36 cellular contexts compared by ENCODE assay signal in the genomic region with DNA sequence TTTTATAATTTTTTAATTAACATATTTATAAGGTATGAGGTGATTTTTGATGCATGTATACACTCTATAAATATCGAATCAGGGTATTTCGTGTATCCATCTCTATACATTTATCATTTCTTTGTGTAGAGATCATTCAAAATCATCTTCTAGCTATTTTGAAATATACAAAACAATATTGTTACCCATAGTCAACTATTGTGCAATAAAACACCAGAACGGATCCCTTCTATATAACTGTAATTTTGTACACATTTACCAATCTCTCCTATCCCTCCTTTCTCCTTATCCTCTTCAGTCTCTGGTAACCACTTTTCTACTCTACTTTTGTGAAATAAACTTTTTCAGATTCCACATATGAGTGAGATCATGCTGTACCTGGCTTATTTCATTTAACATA.
DNase-seq lines count a peak whose midpoint lies in the region; ATAC-seq, FAIRE-seq and TF ChIP-seq lines count a peak whose summit lies in the region.
"Had no signal": no experiment of that assay in that cellular context is flagged by ENCODE, and none has a peak within 500 bp of the region (broad histone marks: within the 10 kb centered on the region; RNA-seq: fewer than 3 reads in every experiment).

No MANE protein-coding gene starts in this region.

- no peaks in the 10 kb centered on the region for H3K23me2 ChIP-seq in H1 (ENCODE audit: low read depth, low read length)

- in situ Hi-C loops in HepG2 (cut with HindIII; ENCODE audit: extremely low pct_ligation_motif_present, low pct_unique_long_range_greater_than_20kb): no loop called here
- in situ Hi-C loops in IMR-90 (cut with MboI; ENCODE audit: low sequenced_read_pairs): no loop called here
- in situ Hi-C loops in K562 (cut with MboI): loop anchor here (25.0 kb wide), 1 partner anchor 1585 kb away; no protein-coding TSS in a partner anchor

- H3K23ac ChIP-seq in IMR-90 (ENCODE audit: low read depth, low read length): no peak overlapping the region
- no peak overlapping the region for H3K23ac ChIP-seq in H1 (ENCODE audit: insufficient read length)

- H2BK15ac ChIP-seq in IMR-90 (ENCODE audit: low read depth, low read length): no peak overlapping the region
- no peak overlapping the region for H2BK15ac ChIP-seq in H1 (ENCODE audit: low read length)

- H2AK5ac ChIP-seq in IMR-90 (ENCODE audit: low read depth, low read length) (no peak overlapping the region), H1 (ENCODE audit: low read depth, low read length) (no peak overlapping the region)

- H3K27me3 ChIP-seq in HepG2 (ENCODE audit: control insufficient read depth in 1 of 2, insufficient read depth in 2 of 2, low read length in 2 of 2): no peaks in the 10 kb centered on the region
- H3K27me3 ChIP-seq in right lobe of liver: no peaks in the 10 kb centered on the region
- no peaks in the 10 kb centered on the region for H3K27me3 ChIP-seq in IMR-90 (ENCODE audit: control insufficient read depth, insufficient read depth, low read length)
- no peaks in the 10 kb centered on the region for H3K27me3 ChIP-seq in K562 (ENCODE audit: control insufficient read depth in 2 of 2, insufficient read depth in 2 of 2, low read length in 2 of 2)
- no peaks in the 10 kb centered on the region for H3K27me3 ChIP-seq in H1 (replicated peaks in 1 of 4; ENCODE audit: control insufficient read depth in 3 of 4, extremely low read depth in 1 of 4, insufficient read depth in 3 of 4, low read length in 3 of 4)
- H3K27me3 ChIP-seq: BE2C; BLaER1; BLaER1 treated with 17β-estradiol and CSF1 and Interleukin-3, amounts not matched to agents 10 nM and 100 nM had no signal

- H3K4me2 ChIP-seq in HepG2 (ENCODE audit: low read depth, low read length) (no peak overlapping the region), IMR-90 (ENCODE audit: low read depth, low read length) (no peak overlapping the region), K562 (ENCODE audit: insufficient read depth, low read length) (no peak overlapping the region), H1 (ENCODE audit: insufficient read depth in 1 of 2, low read depth in 2 of 2, low read length in 2 of 2) (no peak overlapping the region)
- H3K4me2 ChIP-seq: A549; BLaER1; BLaER1 treated with 17β-estradiol and CSF1 and Interleukin-3, amounts not matched to agents 10 nM and 100 nM had no signal

- H3K27ac Mint-ChIP-seq in activated CD8-positive, alpha-beta T cell treated with anti-CD3 and anti-CD28 coated beads, Interleukin-2, amount 10 ng/mL, durations not matched to agents 7 days and 5 days: no peak overlapping the region
- H3K27ac Mint-ChIP-seq: B cell; CD14-positive monocyte; CD4-positive, alpha-beta memory T cell; CD4-positive, alpha-beta T cell; CD4-positive, CD25-positive, alpha-beta regulatory T cell; CD8-positive, alpha-beta memory T cell; CD8-positive, alpha-beta T cell had no signal

- TF ChIP-seq CTCF in HepG2 (CRISPR knock-in tag; IDR thresholded peaks at IDR 0.05) (no peak), right lobe of liver (IDR thresholded peaks at IDR 0.05) (no peak), IMR-90 (conservative IDR thresholded peaks at IDR 0.05; ENCODE audit: low read depth, low read length) (no peak), K562 (IDR thresholded peaks at IDR 0.05 in 2 of 3, conservative IDR thresholded peaks at IDR 0.05 in 1 of 3; ENCODE audit: insufficient read depth in 2 of 3, low read depth in 1 of 3, low read length in 3 of 3) (no peak), H1 (IDR thresholded peaks at IDR 0.05; ENCODE audit: control extremely low read depth in 1 of 3, insufficient read depth in 1 of 3, low read depth in 1 of 3, low read length in 3 of 3) (no peak)

- DNase-seq in HepG2 (ENCODE audit: low spot score) (no peak), right lobe of liver (no peak), IMR-90 (no peak), K562 (ENCODE audit: extremely low read depth in 1 of 4, low spot score in 3 of 4) (no peak), H1 (ENCODE audit: low read depth in 1 of 2, low spot score in 2 of 2) (no peak), HuH-7.5 (ENCODE audit: low spot score) (no peak)
- no peak for DNase-seq in activated CD8-positive, alpha-beta T cell treated with anti-CD3 and anti-CD28 coated beads, Interleukin-2, amount 10 ng/mL, durations not matched to agents 7 days and 5 days
- DNase-seq: 8988T; ACHN; AML-193; BE2C; C1 segment of cervical spinal cord; Caco-2; Calu3; CD4-positive, alpha-beta memory T cell; CD4-positive, alpha-beta T cell; CD4-positive, CD25-positive, alpha-beta regulatory T cell; CD8-positive, alpha-beta memory T cell; CD8-positive, alpha-beta T cell; COR-L47; DMS 273 treated with DMSO at 0.1 percent for 48 hours; DMS153; DMS53; DMS79; DMS79 treated with DMSO at 0.1 percent for 48 hours; DND-41; EL had no signal

- TF ChIP-seq RAD21 in HepG2 (CRISPR knock-in tag; IDR thresholded peaks at IDR 0.05): no peak
- TF ChIP-seq RAD21 in IMR-90 (IDR thresholded peaks at IDR 0.05; ENCODE audit: low read length): no peak
- no peak for TF ChIP-seq RAD21 in K562 (CRISPR knock-in tag; conservative IDR thresholded peaks at IDR 0.05 in 1 of 2, IDR thresholded peaks at IDR 0.05 in 1 of 2)
- TF ChIP-seq RAD21 in H1 (IDR thresholded peaks at IDR 0.05 in 1 of 2, conservative IDR thresholded peaks at IDR 0.05 in 1 of 2; ENCODE audit: low read depth in 2 of 2, low read length in 2 of 2): no peak

- H3K56ac ChIP-seq in IMR-90 (ENCODE audit: extremely low read depth, insufficient read depth, low read length) (no peak overlapping the region), H1 (replicated peaks; ENCODE audit: insufficient read length, low read depth, low read length) (no peak overlapping the region)

- no peaks in the 10 kb centered on the region for H3K36me3 Mint-ChIP-seq in activated CD8-positive, alpha-beta T cell treated with anti-CD3 and anti-CD28 coated beads, Interleukin-2, amount 10 ng/mL, durations not matched to agents 7 days and 5 days (ENCODE audit: low read depth)
- H3K36me3 Mint-ChIP-seq: CD14-positive monocyte; CD4-positive, alpha-beta memory T cell; CD4-positive, CD25-positive, alpha-beta regulatory T cell; CD8-positive, alpha-beta memory T cell; CD8-positive, alpha-beta T cell had no signal

- H3K9me1 ChIP-seq in IMR-90 (ENCODE audit: insufficient read depth, low read length) (no peaks in the 10 kb centered on the region), K562 (ENCODE audit: control insufficient read depth, insufficient read depth, low read length) (no peaks in the 10 kb centered on the region)

- intact Hi-C loops in HepG2 (cut with micrococcal nuclease; ENCODE audit: unreplicated experiment): no loop called here
- intact Hi-C loops in right lobe of liver (cut with DNase I): no loop called here
- intact Hi-C loops in IMR-90 (cut with micrococcal nuclease): no loop called here
- intact Hi-C loops in K562 (cut with micrococcal nuclease): no loop called here

- no peak for FAIRE-seq in HepG2 (lab: Jason Lieb, UNC)
- no peak for FAIRE-seq in K562 (lab: Jason Lieb, UNC)
- no peak for FAIRE-seq in H1 (lab: Jason Lieb, UNC)
- FAIRE-seq: A204.1, A549 had no signal

- no peak overlapping the region for H3K18ac ChIP-seq in IMR-90 (ENCODE audit: low read depth, low read length)
- H3K18ac ChIP-seq in H1 (ENCODE audit: extremely low read depth, low read length): no peak overlapping the region

- H3K4me3 ChIP-seq in HepG2 (replicated peaks in 1 of 3; ENCODE audit: insufficient read depth in 1 of 3, low read depth in 2 of 3, low read length in 3 of 3) (no peak overlapping the region), right lobe of liver (no peak overlapping the region), IMR-90 (ENCODE audit: insufficient read depth, low read depth, low read length) (no peak overlapping the region), K562 (no peak overlapping the region), H1 (ENCODE audit: extremely low read depth in 1 of 4, insufficient read depth in 2 of 4, low read depth in 3 of 4, low read length in 4 of 4) (no peak overlapping the region)
- H3K4me3 ChIP-seq: A549; BLaER1; BLaER1 treated with 17β-estradiol and CSF1 and Interleukin-3, amounts not matched to agents 10 nM and 100 nM had no signal

- H2BK20ac ChIP-seq in IMR-90 (ENCODE audit: low read depth, low read length) (no peak overlapping the region), H1 (ENCODE audit: low read length) (no peak overlapping the region)

- H4K20me1 ChIP-seq in HepG2 (ENCODE audit: insufficient read depth, low read length) (no peaks in the 10 kb centered on the region), IMR-90 (ENCODE audit: insufficient read depth, low read length) (no peaks in the 10 kb centered on the region), K562 (replicated peaks; ENCODE audit: control insufficient read depth, insufficient read depth, low read length) (no peaks in the 10 kb centered on the region), H1 (replicated peaks in 1 of 2; ENCODE audit: control insufficient read depth in 1 of 2, insufficient read depth in 2 of 2, low read length in 2 of 2) (no peaks in the 10 kb centered on the region)
- H4K20me1 ChIP-seq: BLaER1; BLaER1 treated with 17β-estradiol and CSF1 and Interleukin-3, amounts not matched to agents 10 nM and 100 nM had no signal

- WGBS in HepG2 (ENCODE audit: low lambda C conversion rate): 2% methylated on average over 3 of the region's 3 CpGs
- WGBS in right lobe of liver (ENCODE audit: insufficient coverage, low coverage, low lambda C conversion rate, missing lambda C conversion rate): 49% methylated on average over 3 of the region's 3 CpGs
- WGBS in IMR-90 (ENCODE audit: extremely low coverage in 2 of 2, insufficient read length in 1 of 2), 2 experiments: no CpG with 5 or more reads among the region's 3 CpGs
- 4% methylated on average over 3 of the region's 3 CpGs for whole genome bisulfite sequencing in K562 (ENCODE audit: insufficient coverage, low coverage, missing lambda C conversion rate)
- 86% methylated on average over 3 of the region's 3 CpGs; no CpG with 5 or more reads in 1 of the 2 experiments for WGBS in H1 (ENCODE audit: extremely low coverage in 1 of 2, insufficient coverage in 1 of 2, insufficient read length in 1 of 2, insufficient replicate concordance in 2 of 2, low coverage in 1 of 2, low lambda C conversion rate in 2 of 2, missing lambda C conversion rate in 1 of 2), 2 experiments

- H2AFZ ChIP-seq in HepG2 (ENCODE audit: low read length): no peak overlapping the region
- H2AFZ ChIP-seq in IMR-90 (replicated peaks; ENCODE audit: low read length, poor library complexity): no peak overlapping the region
- no peak overlapping the region for H2AFZ ChIP-seq in K562 (ENCODE audit: low read depth, low read length)
- no peak overlapping the region for H2AFZ ChIP-seq in H1 (ENCODE audit: low read length)

- no peaks in the 10 kb centered on the region for H3K9me3 Mint-ChIP-seq in activated CD8-positive, alpha-beta T cell treated with anti-CD3 and anti-CD28 coated beads, Interleukin-2, amount 10 ng/mL, durations not matched to agents 7 days and 5 days (ENCODE audit: insufficient read depth)
- H3K9me3 Mint-ChIP-seq: CD14-positive monocyte; CD8-positive, alpha-beta T cell had no signal

- H3K4ac ChIP-seq in IMR-90 (ENCODE audit: low read depth, low read length): no peak overlapping the region
- no peak overlapping the region for H3K4ac ChIP-seq in H1 (replicated peaks; ENCODE audit: insufficient read length, low read depth, low read length)

- H3K4me1 Mint-ChIP-seq in activated CD8-positive, alpha-beta T cell treated with anti-CD3 and anti-CD28 coated beads, Interleukin-2, amount 10 ng/mL, durations not matched to agents 7 days and 5 days (ENCODE audit: low read depth): no peaks in the 10 kb centered on the region
- H3K4me1 Mint-ChIP-seq: B cell; CD14-positive monocyte; CD4-positive, alpha-beta memory T cell; CD4-positive, CD25-positive, alpha-beta regulatory T cell; CD8-positive, alpha-beta memory T cell had no signal

- H3K14ac ChIP-seq in IMR-90 (replicated peaks; ENCODE audit: low read depth, low read length) (no peak overlapping the region), H1 (ENCODE audit: insufficient read length) (no peak overlapping the region)

- no peak overlapping the region for H3K27ac ChIP-seq in HepG2 (ENCODE audit: extremely low read length, insufficient read depth, low read length)
- no peak overlapping the region for H3K27ac ChIP-seq in right lobe of liver
- no peak overlapping the region for H3K27ac ChIP-seq in IMR-90 (ENCODE audit: insufficient read depth, low read length)
- no peak overlapping the region for H3K27ac ChIP-seq in K562 (ENCODE audit: extremely low read depth, low read depth, low read length)
- H3K27ac ChIP-seq in H1 (ENCODE audit: low read depth, low read length): no peak overlapping the region
- H3K27ac ChIP-seq: 22Rv1; A549; BLaER1; BLaER1 treated with 17β-estradiol and CSF1 and Interleukin-3, amounts not matched to agents 10 nM and 100 nM; C4-2B had no signal

- H3K79me1 ChIP-seq in IMR-90 (ENCODE audit: low read depth in 1 of 2, low read length in 2 of 2) (no peaks in the 10 kb centered on the region), H1 (ENCODE audit: low read depth, low read length) (no peaks in the 10 kb centered on the region)

- dilution Hi-C loops in IMR-90 (cut with HindIII; ENCODE audit: low sequenced_read_pairs, unreplicated experiment): no loop called here

- H3K4me3 Mint-ChIP-seq in activated CD8-positive, alpha-beta T cell treated with anti-CD3 and anti-CD28 coated beads, Interleukin-2, amount 10 ng/mL, durations not matched to agents 7 days and 5 days: no peak overlapping the region
- H3K4me3 Mint-ChIP-seq: B cell; CD14-positive monocyte; CD4-positive, alpha-beta memory T cell; CD4-positive, alpha-beta T cell; CD4-positive, CD25-positive, alpha-beta regulatory T cell; CD8-positive, alpha-beta memory T cell; CD8-positive, alpha-beta T cell had no signal

- no peaks in the 10 kb centered on the region for H3K79me2 ChIP-seq in HepG2 (ENCODE audit: insufficient read depth, low read length)
- no peaks in the 10 kb centered on the region for H3K79me2 ChIP-seq in K562 (ENCODE audit: control insufficient read depth, insufficient read depth, low read length)
- no peaks in the 10 kb centered on the region for H3K79me2 ChIP-seq in H1 (ENCODE audit: control insufficient read depth in 1 of 2, insufficient read depth in 2 of 2, low read length in 2 of 2)

- H4K5ac ChIP-seq in IMR-90 (ENCODE audit: low read depth, low read length): no peak overlapping the region
- H4K5ac ChIP-seq in H1 (ENCODE audit: insufficient read length, low read depth, low read length): no peak overlapping the region

- H2BK120ac ChIP-seq in IMR-90 (ENCODE audit: low read depth, low read length) (no peak overlapping the region), H1 (replicated peaks; ENCODE audit: low read depth, low read length) (no peak overlapping the region)

- POLR2A ChIA-PET in HepG2 (lab: Yijun Ruan, JAX): no interaction called here
- POLR2A ChIA-PET in IMR-90 (lab: Charles Lee; ENCODE audit: unreplicated experiment): no interaction called here
- POLR2A ChIA-PET in K562 (lab: Yijun Ruan, JAX): interaction anchor here (0.7 kb wide), 1 partner anchor 385 kb away, joined by 4 read pairs; no protein-coding TSS in a partner anchor
- POLR2A ChIA-PET in H1 (lab: Charles Lee; ENCODE audit: partially characterized antibody): no interaction called here
- POLR2A ChIA-PET in activated CD8-positive, alpha-beta T cell treated with anti-CD3 and anti-CD28 coated beads, Interleukin-2, amount 10 ng/mL, durations not matched to agents 7 days and 5 days (lab: Charles Lee): no interaction called here

- no peak for ATAC-seq in HepG2
- ATAC-seq in right lobe of liver: no peak
- ATAC-seq in IMR-90 (ENCODE audit: low read depth): no peak
- no peak for ATAC-seq in K562
- no peak for ATAC-seq in activated CD8-positive, alpha-beta T cell treated with anti-CD3 and anti-CD28 coated beads, Interleukin-2, amount 10 ng/mL, durations not matched to agents 7 days and 5 days
- ATAC-seq in GM19328 (IDR thresholded peaks at IDR 0.05; ENCODE audit: unreplicated experiment): no peak
- ATAC-seq: A549; CD8-positive, alpha-beta T cell had no signal

- H4K8ac ChIP-seq in IMR-90 (ENCODE audit: low read depth in 2 of 2, low read length in 2 of 2): no peak overlapping the region
- no peak overlapping the region for H4K8ac ChIP-seq in H1 (ENCODE audit: extremely low read depth, insufficient read depth, low read length)

- H3K36me3 ChIP-seq in HepG2 (replicated peaks in 1 of 2; ENCODE audit: control insufficient read depth in 1 of 2, insufficient read depth in 2 of 2, low read length in 2 of 2) (no peaks in the 10 kb centered on the region), right lobe of liver (no peaks in the 10 kb centered on the region), IMR-90 (ENCODE audit: control insufficient read depth, insufficient read depth, low read length) (no peaks in the 10 kb centered on the region), K562 (ENCODE audit: control insufficient read depth, insufficient read depth, low read length) (no peaks in the 10 kb centered on the region), H1 (ENCODE audit: control insufficient read depth in 2 of 4, insufficient read depth in 4 of 4, low read length in 3 of 4) (no peaks in the 10 kb centered on the region)
- H3K36me3 ChIP-seq: BE2C; BLaER1; BLaER1 treated with 17β-estradiol and CSF1 and Interleukin-3, amounts not matched to agents 10 nM and 100 nM had no signal

- no peaks in the 10 kb centered on the region for H3K27me3 Mint-ChIP-seq in activated CD8-positive, alpha-beta T cell treated with anti-CD3 and anti-CD28 coated beads, Interleukin-2, amount 10 ng/mL, durations not matched to agents 7 days and 5 days (ENCODE audit: low read depth)
- H3K27me3 Mint-ChIP-seq: B cell; CD4-positive, alpha-beta memory T cell; CD4-positive, alpha-beta T cell; CD4-positive, CD25-positive, alpha-beta regulatory T cell; CD8-positive, alpha-beta memory T cell had no signal

- TF ChIP-seq EP300 in HepG2 (IDR thresholded peaks at IDR 0.05; ENCODE audit: low read depth in 2 of 2, low read length in 2 of 2): no peak
- TF ChIP-seq EP300 in HepG2 (CRISPR knock-in tag; IDR thresholded peaks at IDR 0.05; ENCODE audit: borderline replicate concordance): no peak
- no peak for TF ChIP-seq EP300 in K562 (IDR thresholded peaks at IDR 0.05; ENCODE audit: low read length)
- no peak for TF ChIP-seq EP300 in H1 (IDR thresholded peaks at IDR 0.05; ENCODE audit: borderline replicate concordance in 1 of 2, low read depth in 2 of 2, low read length in 2 of 2)

- BruUV-seq in HepG2 (replicated peaks; lab: Mats Ljungman, UMichigan) (no TSS peak), IMR-90 (replicated peaks; lab: Mats Ljungman, UMichigan) (no TSS peak), K562 (replicated peaks; lab: Mats Ljungman, UMichigan) (no TSS peak)

- no peak overlapping the region for H2BK5ac ChIP-seq in IMR-90 (ENCODE audit: low read depth, low read length, poor library complexity, severe bottlenecking)
- H2BK5ac ChIP-seq in H1 (ENCODE audit: low read depth, low read length): no peak overlapping the region

- TF ChIP-seq POLR2A in HepG2 (IDR thresholded peaks at IDR 0.05; ENCODE audit: insufficient read depth in 1 of 2, low read depth in 2 of 2, low read length in 2 of 2) (no peak), right lobe of liver (IDR thresholded peaks at IDR 0.05) (no peak), IMR-90 (IDR thresholded peaks at IDR 0.05; ENCODE audit: low read depth, low read length) (no peak), K562 (conservative IDR thresholded peaks at IDR 0.05) (no peak), H1 (IDR thresholded peaks at IDR 0.05; ENCODE audit: control extremely low read depth in 1 of 2, low read depth in 2 of 2, low read length in 2 of 2) (no peak)

- H4K91ac ChIP-seq in IMR-90 (ENCODE audit: insufficient read depth, low read depth, low read length): no peak overlapping the region
- no peak overlapping the region for H4K91ac ChIP-seq in H1 (replicated peaks; ENCODE audit: insufficient read length, low read length)

- H3K9me3 ChIP-seq in HepG2 (ENCODE audit: low read length) (peaks cover 83% of the 10 kb centered on the region), right lobe of liver (no peaks in the 10 kb centered on the region), IMR-90 (ENCODE audit: control insufficient read depth, insufficient read depth, low read length) (no peaks in the 10 kb centered on the region), K562 (replicated peaks; ENCODE audit: control insufficient read depth, insufficient read depth, low read depth, low read length) (no peaks in the 10 kb centered on the region), H1 (ENCODE audit: insufficient read depth in 2 of 2, low read depth in 1 of 2, low read length in 1 of 2) (peaks cover 0 to 7% of the 10 kb centered on the region in 2 experiments; a peak in 1 of 4 replicates)
- H3K9me3 ChIP-seq: A549; BE2C; BLaER1; BLaER1 treated with 17β-estradiol and CSF1 and Interleukin-3, amounts not matched to agents 10 nM and 100 nM; Caco-2 had no signal

- H2AK9ac ChIP-seq in IMR-90 (replicated peaks; ENCODE audit: low read depth, low read length, poor library complexity): no peak overlapping the region

- H2BK12ac ChIP-seq in H1 (ENCODE audit: low read depth, low read length): no peak overlapping the region

- CTCF ChIA-PET in HepG2 (lab: Yijun Ruan, JAX; ENCODE audit: low intra/inter-chr PET ratio, low total read pairs) (no interaction called here), IMR-90 (lab: Yijun Ruan, JAX) (interaction anchor here (0.6 kb wide), 1 partner anchor 104 kb away, joined by 3 read pairs; no protein-coding TSS in a partner anchor), K562 (lab: Yijun Ruan, JAX; ENCODE audit: low intra/inter-chr PET ratio) (no interaction called here), H1 (lab: Charles Lee; ENCODE audit: partially characterized antibody) (no interaction called here)
- CTCF ChIA-PET in activated CD8-positive, alpha-beta T cell treated with anti-CD3 and anti-CD28 coated beads, Interleukin-2, amount 10 ng/mL, durations not matched to agents 7 days and 5 days (lab: Charles Lee): no interaction called here

- H3K4me1 ChIP-seq in HepG2 (ENCODE audit: insufficient read depth, low read length) (no peaks in the 10 kb centered on the region), right lobe of liver (no peaks in the 10 kb centered on the region), IMR-90 (ENCODE audit: control insufficient read depth, insufficient read depth, low read length) (no peaks in the 10 kb centered on the region), K562 (replicated peaks in 1 of 2; ENCODE audit: control insufficient read depth in 2 of 2, insufficient read depth in 2 of 2, low read length in 2 of 2) (no peaks in the 10 kb centered on the region), H1 (replicated peaks in 1 of 4; ENCODE audit: control insufficient read depth in 3 of 4, insufficient read depth in 4 of 4, low read length in 3 of 4) (no peaks in the 10 kb centered on the region)
- H3K4me1 ChIP-seq: A549; BE2C; BLaER1; BLaER1 treated with 17β-estradiol and CSF1 and Interleukin-3, amounts not matched to agents 10 nM and 100 nM; Caco-2 had no signal

- H3K9ac ChIP-seq in HepG2 (ENCODE audit: insufficient read depth, low read depth, low read length) (no peak overlapping the region), IMR-90 (ENCODE audit: low read depth, low read length) (no peak overlapping the region), K562 (ENCODE audit: insufficient read depth in 1 of 2, low read depth in 2 of 2, low read length in 2 of 2) (no peak overlapping the region), H1 (replicated peaks in 1 of 4; ENCODE audit: extremely low read depth in 1 of 4, low read depth in 3 of 4, low read length in 3 of 4) (no peak overlapping the region)
- H3K9ac ChIP-seq: BLaER1; BLaER1 treated with 17β-estradiol and CSF1 and Interleukin-3, amounts not matched to agents 10 nM and 100 nM had no signal
